Comparison of ENCODE assay signal across 28 cellular contexts in the genomic region with DNA sequence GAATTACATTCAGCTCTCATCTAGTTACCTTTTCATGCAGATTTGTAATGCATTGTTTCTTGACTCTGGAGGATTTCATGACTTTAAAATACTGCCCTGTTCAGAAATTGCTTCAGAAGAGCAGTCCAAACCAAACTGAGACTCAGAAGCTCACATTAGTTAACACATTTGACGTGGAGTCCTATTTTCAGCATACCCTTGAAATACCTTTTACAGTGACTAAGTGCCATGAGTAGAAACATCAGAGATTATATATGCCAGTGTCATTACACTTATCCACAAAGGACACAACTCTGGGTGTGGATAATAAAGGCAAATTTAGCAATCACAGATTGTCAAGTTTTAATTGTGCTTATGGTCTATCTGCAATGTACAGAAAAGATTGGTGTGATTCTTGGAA.
"Had no signal": no experiment of that assay in that cellular context is flagged by ENCODE, and none has a peak within 500 bp of the region (broad histone marks: within the 10 kb centered on the region; RNA-seq: fewer than 3 reads in every experiment).

No MANE protein-coding gene starts in this region.

- H3K27ac ChIP-seq: neural progenitor cell, neutrophil, parathyroid adenoma, psoas muscle, skin epidermis, stomach, testis, thyroid gland, transverse colon, upper lobe of right lung had no signal

- H3K4me3 ChIP-seq: lung, neural progenitor cell, psoas muscle, skin epidermis, stomach, testis, thyroid gland, transverse colon, upper lobe of right lung had no signal

- DNase-seq: hypothalamus; immature natural killer cell; kidney; mesendoderm; naive B cell; natural killer cell; nephron progenitor cell; occipital lobe; psoas muscle; stimulated activated CD4-positive, alpha-beta T cell treated with anti-CD3 and anti-CD28 coated beads, Interleukin-12 subunit alpha, Interleukin-12 subunit beta, amount 100 ng/mL, for 4 hours; stimulated activated CD4-positive, alpha-beta T cell treated with anti-CD3 and anti-CD28 coated beads, Interleukin-15, amount 100 ng/mL, for 24 hours; stimulated activated CD4-positive, alpha-beta T cell treated with anti-CD3 and anti-CD28 coated beads, Interleukin-2, amount 100 ng/mL, for 24 hours; stimulated activated CD4-positive, alpha-beta T cell treated with anti-CD3 and anti-CD28 coated beads, Interleukin-4, amount 100 ng/mL, for 1 hour; stimulated activated naive B cell treated with anti-CD40 and anti-IgM and Interleukin-4, amounts not matched to agents 10 μg/mL and 1 μg/mL and 100 μg/mL, for 72 hours; stimulated activated naive CD8-positive, alpha-beta T cell treated with anti-CD3 and anti-CD28 coated beads, Interleukin-15, Interleukin-2, amounts not matched to agents 100 U/mL and 50 U/mL, for 24 hours; stomach; testis; thyroid gland; transverse colon; upper lobe of right lung had no signal

- H3K4me1 ChIP-seq: neural progenitor cell, parathyroid adenoma, psoas muscle, stomach, testis, transverse colon, upper lobe of right lung had no signal

- H3K36me3 ChIP-seq: neural progenitor cell, neutrophil, stomach, thyroid gland, transverse colon, upper lobe of right lung had no signal

- ATAC-seq: natural killer cell; psoas muscle; sciatic nerve; stimulated activated naive B cell treated with anti-CD40 and anti-IgM and Interleukin-4, amounts not matched to agents 10 μg/mL and 1 μg/mL and 100 μg/mL, for 72 hours; stimulated activated naive CD8-positive, alpha-beta T cell treated with anti-CD3 and anti-CD28 coated beads, Interleukin-15, Interleukin-2, amounts not matched to agents 100 U/mL and 50 U/mL, for 24 hours; upper lobe of right lung had no signal

- H3K9me3 ChIP-seq: neutrophil, psoas muscle, testis, thyroid gland, transverse colon, upper lobe of right lung had no signal

- H3K27me3 ChIP-seq: neural progenitor cell, neutrophil, stomach, testis, thyroid gland, transverse colon, upper lobe of right lung had no signal

- FAIRE-seq: islet of Langerhans, kidney, urothelium cell line had no signal
